In the genomic region with DNA sequence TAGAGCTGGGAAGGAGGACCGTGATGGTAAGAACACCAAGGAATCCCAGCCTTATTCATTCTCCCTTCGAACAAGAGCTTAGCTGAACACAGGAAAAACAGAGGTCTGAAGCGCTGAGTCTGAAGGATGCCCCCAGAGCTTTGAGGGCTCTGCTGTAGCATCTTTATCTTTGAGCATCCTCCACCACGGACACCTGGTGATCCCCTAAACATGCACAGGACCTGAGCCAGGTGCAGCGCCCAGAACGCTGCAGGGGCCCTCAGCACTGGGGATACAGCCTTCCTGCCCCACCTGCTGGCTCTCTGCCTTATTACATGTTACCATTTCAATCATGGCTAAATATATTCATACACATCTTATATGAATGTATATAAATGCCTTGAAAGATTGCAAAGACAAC, we compare ENCODE assay signal across 8 cellular contexts. TPM values are rescaled to one million over a fixed set of nuclear protein-coding genes. Genes with fewer than 3 reads are reported as not detected.
DNase-seq lines count a peak whose midpoint lies in the region; ATAC-seq and TF ChIP-seq lines count a peak whose summit lies in the region.

No MANE protein-coding gene starts in this region.

- TF ChIP-seq CTCF in GM10248 (IDR thresholded peaks at IDR 0.05; ENCODE audit: control extremely low read depth, extremely low read depth, low read depth, missing control alignments) (peak; percentile 65), LNCaP clone FGC (IDR thresholded peaks at IDR 0.05; ENCODE audit: control insufficient read depth, extremely low read depth, insufficient read depth) (peak; percentile 41), adrenal gland (IDR thresholded peaks at IDR 0.05) (peak in 4 of 6 experiments; percentile 16 to 38 (median 30)), left lung (IDR thresholded peaks at IDR 0.05) (no peak), upper lobe of left lung (IDR thresholded peaks at IDR 0.05) (peak in 4 of 6 experiments; percentile 18 to 42 (median 38)), lower leg skin (IDR thresholded peaks at IDR 0.05) (no peak)

- POLR2A ChIA-PET in GM10248 (lab: Yijun Ruan, JAX): no interaction called here

- no peak for TF ChIP-seq POLR2A in adrenal gland (IDR thresholded peaks at IDR 0.05)
- TF ChIP-seq POLR2A in upper lobe of left lung (IDR thresholded peaks at IDR 0.05): no peak
- no peak for TF ChIP-seq POLR2A in lower leg skin (IDR thresholded peaks at IDR 0.05)

- no peak overlapping the region for H3K27ac ChIP-seq in adrenal gland
- no peak overlapping the region for H3K27ac ChIP-seq in left lung
- H3K27ac ChIP-seq in upper lobe of left lung: no peak overlapping the region

- H3K27me3 ChIP-seq in adrenal gland: peaks cover 10% of the 10 kb centered on the region
- H3K27me3 ChIP-seq in left lung: peaks cover 0 to 39% of the 10 kb centered on the region in 2 donors
- H3K27me3 ChIP-seq in upper lobe of left lung: no peaks in the 10 kb centered on the region

- no peaks in the 10 kb centered on the region for H3K9me3 ChIP-seq in adrenal gland (replicated peaks in 1 of 3)
- H3K9me3 ChIP-seq in left lung: no peaks in the 10 kb centered on the region
- no peaks in the 10 kb centered on the region for H3K9me3 ChIP-seq in upper lobe of left lung

- H3K4me1 ChIP-seq in adrenal gland (replicated peaks in 1 of 2) (no peaks in the 10 kb centered on the region), left lung (no peaks in the 10 kb centered on the region), upper lobe of left lung (peaks cover 0 to 5% (median 0%) of the 10 kb centered on the region in 4 donors)

- intact Hi-C loops in adrenal gland (cut with DNase I) (no loop called here), left lung (cut with DNase I) (loop anchor here in 1 of 2 donors (5.0 to 10.0 kb wide), 2 partner anchors 154 to 227 kb away; no protein-coding TSS in a partner anchor), lower leg skin (cut with DNase I; ENCODE audit: low total_unique reads) (loop anchor here (5.0 kb wide), 1 partner anchor 152 kb away; no protein-coding TSS in a partner anchor)

- CTCF ChIA-PET in GM10248 (lab: Yijun Ruan, JAX): interaction anchor here (0.6 to 2.9 kb wide), 41 partner anchors 8 to 264 kb away, joined by 3 to 33 read pairs (median 6); partner anchors contain the start of genes HAPLN2, IQGAP3, NAXE and TTC24

- H3K36me3 ChIP-seq in adrenal gland (replicated peaks in 1 of 2) (no peaks in the 10 kb centered on the region), left lung (no peaks in the 10 kb centered on the region), upper lobe of left lung (no peaks in the 10 kb centered on the region)

- DNase-seq in GM10248 (ENCODE audit: extremely low spot score): peak; percentile 62
- DNase-seq in LNCaP clone FGC (ENCODE audit: low read depth): no peak
- DNase-seq in SKM-1 treated with dmso at 0.1 percent for 144 hours (lab: John Stamatoyannopoulos, UW; ENCODE audit: unreplicated experiment): peak; percentile 34
- DNase-seq in adrenal gland: no peak
- no peak for DNase-seq in left lung
- DNase-seq in upper lobe of left lung: no peak
- no peak for DNase-seq in lower leg skin (ENCODE audit: low spot score in 2 of 2)

- 27 to 52% (median 37%) methylated on average over 6 of the region's 6 CpGs for WGBS in adrenal gland, 4 donors
- 37 to 42% methylated on average over 6 of the region's 6 CpGs for WGBS in upper lobe of left lung, 2 donors
- WGBS in lower leg skin, 2 donors: 29 to 47% methylated on average over 6 of the region's 6 CpGs

- peak; percentile 72 for ATAC-seq in left lung
- peak in 1 of 2 donors; percentile 44 for ATAC-seq in upper lobe of left lung (ENCODE audit: low FRiP score in 2 of 2)
- ATAC-seq in GM18867 (IDR thresholded peaks at IDR 0.05; ENCODE audit: unreplicated experiment): no peak

- H3K4me3 ChIP-seq in LNCaP clone FGC (ENCODE audit: low read depth, low read length) (no peak overlapping the region), adrenal gland (no peak overlapping the region), left lung (no peak overlapping the region), upper lobe of left lung (no peak overlapping the region), lower leg skin (ENCODE audit: low read depth, poor library complexity, severe bottlenecking) (no peak overlapping the region)

- no peak for TF ChIP-seq EP300 in upper lobe of left lung (IDR thresholded peaks at IDR 0.05)

RNA-seq across cellular contexts. Expression of gene GPATCH4, which starts 7.7 kb away (rescaled TPM):
- total RNA-seq in adrenal gland (10 to 100 TPM in 7 of 8 donors, 1 to 10 TPM in 1; 7.8 to 42.4 (median 26.3) TPM), left lung (10 to 100 TPM; 16.1 to 29.1 TPM), upper lobe of left lung (10 to 100 TPM in 5 of 6 donors, 1 to 10 TPM in 1; 5.7 to 26.2 (median 19.4) TPM), lower leg skin (10 to 100 TPM in 3 of 4 donors, 1 to 10 TPM in 1; 10.0 to 18.5 (median 13.9) TPM)
- 10 to 100 TPM; 13.9 to 72.2 (median 39.3) TPM for polyA plus RNA-seq in adrenal gland

RNA-seq across cellular contexts. Expression of gene HAPLN2, which starts 10.2 kb away (rescaled TPM):
- total RNA-seq in adrenal gland: 1 to 10 TPM in 2 of 8 donors, under 1 TPM in 3, not detected in 3; 0.27 to 1.5 (median 0.74) TPM
- 1 to 10 TPM in 2 of 3 donors, not detected in 1; 2.2 to 3.1 TPM for polyA plus RNA-seq in adrenal gland
- total RNA-seq in left lung: under 1 TPM in 1 of 2 donors, not detected in 1; 0.18 TPM
- total RNA-seq in upper lobe of left lung: 1 to 10 TPM in 1 of 6 donors, under 1 TPM in 2, not detected in 3; 0.14 to 5.0 (median 0.37) TPM
- 1 to 10 TPM in 1 of 4 donors, under 1 TPM in 2, not detected in 1; 0.68 to 1.0 (median 0.80) TPM for total RNA-seq in lower leg skin

RNA-seq across cellular contexts. Expression of gene NAXE, which starts 17.4 kb away (rescaled TPM):
- total RNA-seq in adrenal gland: 100 to 1,000 TPM in 5 of 8 donors, 10 to 100 TPM in 3; 88.7 to 132 (median 107) TPM
- 100 to 1,000 TPM in 1 of 3 donors, 10 to 100 TPM in 2; 49.4 to 124 (median 69.9) TPM for polyA plus RNA-seq in adrenal gland
- 10 to 100 TPM; 77.6 to 81.6 TPM for total RNA-seq in left lung
- total RNA-seq in upper lobe of left lung: 10 to 100 TPM; 46.1 to 81.1 (median 60.0) TPM
- 10 to 100 TPM; 37.0 to 52.7 (median 45.8) TPM for total RNA-seq in lower leg skin

RNA-seq across cellular contexts. Expression of gene TTC24, which starts 29.5 kb away (rescaled TPM):
- total RNA-seq in adrenal gland (not detected), left lung (not detected), upper lobe of left lung (under 1 TPM in 1 of 6 donors, not detected in 5; 0.20 TPM), lower leg skin (under 1 TPM in 1 of 4 donors, not detected in 3; 0.19 TPM)
- polyA plus RNA-seq in adrenal gland: under 1 TPM in 1 of 3 donors, not detected in 2; 0.20 TPM

RNA-seq across cellular contexts. Expression of gene BCAN, which starts 32.9 kb away (rescaled TPM):
- 10 to 100 TPM in 3 of 8 donors, under 1 TPM in 3, not detected in 2; 0.11 to 36.3 (median 8.2) TPM for total RNA-seq in adrenal gland
- polyA plus RNA-seq in adrenal gland: 10 to 100 TPM in 1 of 3 donors, 1 to 10 TPM in 2; 2.4 to 24.9 (median 8.9) TPM
- total RNA-seq in left lung: under 1 TPM; 0.34 to 0.35 TPM
- total RNA-seq in upper lobe of left lung: under 1 TPM in 2 of 6 donors, not detected in 4; 0.11 to 0.13 TPM
- total RNA-seq in lower leg skin: 10 to 100 TPM; 21.9 to 50.1 (median 26.0) TPM

Comparison
In these comparisons a context has a peak if more than half of its experiments do, and no peak if none do; other contexts are left out.
1. DNase-seq: peak in GM10248 (single experiment) and SKM-1 treated with dmso at 0.1 percent for 144 hours (single experiment); none in LNCaP clone FGC (single experiment), adrenal gland (0 of 7), left lung (0 of 2), upper lobe of left lung (0 of 2) and lower leg skin (0 of 2).
2. CTCF ChIP-seq: peak in GM10248 (single experiment), LNCaP clone FGC (single experiment), adrenal gland (4 of 6) and upper lobe of left lung (4 of 6); none in left lung (0 of 2) and lower leg skin (0 of 3).